ENCODE assay signal across 8 cellular contexts in the genomic region with DNA sequence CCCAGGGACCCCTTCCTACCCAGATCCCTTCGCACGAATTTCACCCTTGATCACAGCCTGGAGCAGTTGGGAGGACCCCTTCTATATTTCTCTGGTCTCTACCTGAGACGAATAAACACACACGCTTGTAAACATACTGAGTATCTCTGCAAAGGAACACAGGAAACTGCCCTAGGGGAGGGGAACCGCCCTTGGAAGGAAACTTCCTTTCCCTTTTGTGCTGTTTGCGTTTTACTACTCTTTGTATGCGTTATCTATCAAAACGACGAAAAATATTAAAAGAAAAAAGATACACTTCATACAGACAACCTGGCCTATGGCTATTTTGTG. TPM values are rescaled to one million over a fixed set of nuclear protein-coding genes. Genes with fewer than 3 reads are reported as not detected.
DNase-seq lines count a peak whose midpoint lies in the region; FAIRE-seq and TF ChIP-seq lines count a peak whose summit lies in the region.

No MANE protein-coding gene starts in this region.

- H3K27me3 ChIP-seq in CD4-positive, alpha-beta memory T cell (ENCODE audit: insufficient read depth, low read length), result no peaks in the 10 kb centered on the region
- H3K27me3 ChIP-seq in bronchial epithelial cell (ENCODE audit: control insufficient read depth, insufficient read depth, low read length), result no peaks in the 10 kb centered on the region

- FAIRE-seq in bronchial epithelial cell (lab: Jason Lieb, UNC), result no peak

- peak overlapping the region; percentile 86 to 97 for H3K4me3 ChIP-seq in CD4-positive, alpha-beta memory T cell (ENCODE audit: low read length in 2 of 2)
- peak overlapping the region; percentile 97 for H3K4me3 ChIP-seq in bronchial epithelial cell (ENCODE audit: low read depth, low read length)

- H3K4me1 Mint-ChIP-seq in CD4-positive, alpha-beta memory T cell, result peaks cover 20 to 54% (median 34%) of the 10 kb centered on the region in 4 donors

- H3K27me3 Mint-ChIP-seq in CD4-positive, alpha-beta memory T cell, result no peaks in the 10 kb centered on the region

- H3K4me1 ChIP-seq in CD4-positive, alpha-beta memory T cell (ENCODE audit: insufficient read depth, low read length), result peaks cover 44% of the 10 kb centered on the region

- H3K36me3 Mint-ChIP-seq in CD4-positive, alpha-beta memory T cell, result peaks cover 17 to 40% of the 10 kb centered on the region in 2 donors

- TF ChIP-seq CTCF in bronchial epithelial cell (IDR thresholded peaks at IDR 0.05; ENCODE audit: insufficient read depth, low read length, severe bottlenecking), result no peak

- H3K27ac Mint-ChIP-seq in CD4-positive, alpha-beta memory T cell, result peak overlapping the region; percentile 94 to 99 (median 96)

- H3K27ac ChIP-seq in CD4-positive, alpha-beta memory T cell (ENCODE audit: low read depth, low read length), result peak overlapping the region; percentile 100

- intact Hi-C loops in CD4-positive, alpha-beta memory T cell (cut with micrococcal nuclease), result loop anchor here (1.0 to 5.0 kb wide), 2 partner anchors 21 to 89 kb away; partner anchors contain the start of gene FBXO42

- DNase-seq in CD4-positive, alpha-beta memory T cell, result peak in 1 of 5 donors; percentile 72
- peak; percentile 37 for DNase-seq in KBM-7
- peak; percentile 45 for DNase-seq in bronchial epithelial cell (ENCODE audit: low read depth)
- peak; percentile 15 to 51 for DNase-seq in lung microvascular endothelial cell (ENCODE audit: low read depth in 2 of 2)
- no peak for DNase-seq in OCI-M2 (lab: John Stamatoyannopoulos, UW; ENCODE audit: unreplicated experiment)
- no peak for DNase-seq in kidney glomerular epithelial cell (lab: John Stamatoyannopoulos, UW)
- DNase-seq in HEK293T (ENCODE audit: extremely low spot score), result no peak
- DNase-seq in activated CD4-positive, alpha-beta T cell treated with anti-CD3 and anti-CD28 coated beads, Interleukin-2, amount 50 U/mL, for 1 hour, result no peak

- POLR2A ChIA-PET in CD4-positive, alpha-beta memory T cell (lab: Charles Lee; ENCODE audit: partially characterized antibody), result interaction anchor here (0.6 to 3.3 kb wide), 17 partner anchors 8 to 463 kb away, joined by 3 to 33 read pairs (median 7); partner anchors contain the start of genes FBXO42, RNU1-1 and SZRD1
- POLR2A ChIA-PET in HEK293T (lab: Yijun Ruan, JAX), result interaction anchor here (0.6 to 2.4 kb wide), 7 partner anchors 8 to 59 kb away, joined by 3 to 15 read pairs (median 8); no protein-coding TSS in a partner anchor

- in situ Hi-C loops in KBM-7 (cut with MboI; ENCODE audit: low pct_unique_long_range_greater_than_20kb, low sequenced_read_pairs), result no loop called here

- CTCF ChIA-PET in CD4-positive, alpha-beta memory T cell (lab: Charles Lee; ENCODE audit: partially characterized antibody), result interaction anchor here (1.0 to 3.0 kb wide), 10 partner anchors 9 to 465 kb away, joined by 3 to 19 read pairs (median 4); partner anchors contain the start of gene SZRD1
- CTCF ChIA-PET in HEK293T (lab: Yijun Ruan, JAX), result interaction anchor here (0.6 kb wide), 1 partner anchor 78 kb away, joined by 7 read pairs; no protein-coding TSS in a partner anchor

- H3K4me3 Mint-ChIP-seq in CD4-positive, alpha-beta memory T cell, result peak overlapping the region; percentile 91 to 99 (median 96)

- H3K9me3 Mint-ChIP-seq in CD4-positive, alpha-beta memory T cell, result peaks cover 0 to 4% (median 0%) of the 10 kb centered on the region in 8 donors

- H3K36me3 ChIP-seq in CD4-positive, alpha-beta memory T cell (ENCODE audit: insufficient read depth, low read length), result peaks cover 38% of the 10 kb centered on the region
- H3K36me3 ChIP-seq in bronchial epithelial cell (ENCODE audit: control insufficient read depth, insufficient read depth, low read length), result peaks cover 17% of the 10 kb centered on the region

- no peaks in the 10 kb centered on the region for H3K9me3 ChIP-seq in CD4-positive, alpha-beta memory T cell (ENCODE audit: control insufficient read depth in 1 of 2, low read length in 2 of 2)

TF ChIP-seq in HEK293T, 16 proteins besides CTCF, POLR2A, EP300 and RAD21:
- TF ChIP-seq ZNF384 (IDR thresholded peaks at IDR 0.05), result no peak
- no peak for TF ChIP-seq BHLHE40 (IDR thresholded peaks at IDR 0.05; ENCODE audit: borderline replicate concordance)
- TF ChIP-seq NFRKB (IDR thresholded peaks at IDR 0.05), result no peak
- no peak for TF ChIP-seq ELF4 (IDR thresholded peaks at IDR 0.05)
- no peak for TF ChIP-seq LEF1 (IDR thresholded peaks at IDR 0.05; ENCODE audit: borderline replicate concordance)
- no peak for TF ChIP-seq FOXA1 (IDR thresholded peaks at IDR 0.05)
- no peak for TF ChIP-seq CTBP1 (IDR thresholded peaks at IDR 0.05; ENCODE audit: borderline replicate concordance)
- no peak for TF ChIP-seq HDGF (IDR thresholded peaks at IDR 0.05; ENCODE audit: borderline replicate concordance)
- TF ChIP-seq PKNOX1 (IDR thresholded peaks at IDR 0.05), result no peak
- no peak for TF ChIP-seq FOXK2 (IDR thresholded peaks at IDR 0.05)
- TF ChIP-seq ARNT (IDR thresholded peaks at IDR 0.05), result no peak
- no peak for TF ChIP-seq TARDBP (IDR thresholded peaks at IDR 0.05)
- TF ChIP-seq SP1 (IDR thresholded peaks at IDR 0.05), result no peak
- TF ChIP-seq FOXM1 (IDR thresholded peaks at IDR 0.05; ENCODE audit: borderline replicate concordance), result no peak
- no peak for TF ChIP-seq L3MBTL2 (conservative IDR thresholded peaks at IDR 0.05)
- no peak for TF ChIP-seq SUZ12 (IDR thresholded peaks at IDR 0.05)

RNA-seq across cellular contexts. Expression of gene NECAP2, which starts 0.8 kb away (rescaled TPM):
- 100 to 1,000 TPM; 154 to 165 TPM for total RNA-seq in CD4-positive, alpha-beta memory T cell
- polyA plus RNA-seq in CD4-positive, alpha-beta memory T cell, result 100 to 1,000 TPM; 243 to 341 TPM
- 84.1 and 87.7 TPM in 2 replicates for total RNA-seq in bronchial epithelial cell
- total RNA-seq in lung microvascular endothelial cell, result 132 and 179 TPM in 2 replicates

RNA-seq across cellular contexts. Expression of gene SPATA21, which starts 4.1 kb away (rescaled TPM):
- not detected for total RNA-seq in CD4-positive, alpha-beta memory T cell
- polyA plus RNA-seq in CD4-positive, alpha-beta memory T cell, result not detected
- not detected in 2 replicates for total RNA-seq in bronchial epithelial cell
- total RNA-seq in lung microvascular endothelial cell, result not detected in 2 replicates

Comparison
In these comparisons a context has a peak if more than half of its experiments do, and no peak if none do; other contexts are left out.
1. DNase-seq: peak in KBM-7 (single experiment), bronchial epithelial cell (single experiment) and lung microvascular endothelial cell (2 of 2); none in OCI-M2 (single experiment), kidney glomerular epithelial cell (single experiment), HEK293T (single experiment) and activated CD4-positive, alpha-beta T cell treated with anti-CD3 and anti-CD28 coated beads, Interleukin-2, amount 50 U/mL, for 1 hour (single experiment).